19 cellular contexts compared by ENCODE assay signal in the genomic region with DNA sequence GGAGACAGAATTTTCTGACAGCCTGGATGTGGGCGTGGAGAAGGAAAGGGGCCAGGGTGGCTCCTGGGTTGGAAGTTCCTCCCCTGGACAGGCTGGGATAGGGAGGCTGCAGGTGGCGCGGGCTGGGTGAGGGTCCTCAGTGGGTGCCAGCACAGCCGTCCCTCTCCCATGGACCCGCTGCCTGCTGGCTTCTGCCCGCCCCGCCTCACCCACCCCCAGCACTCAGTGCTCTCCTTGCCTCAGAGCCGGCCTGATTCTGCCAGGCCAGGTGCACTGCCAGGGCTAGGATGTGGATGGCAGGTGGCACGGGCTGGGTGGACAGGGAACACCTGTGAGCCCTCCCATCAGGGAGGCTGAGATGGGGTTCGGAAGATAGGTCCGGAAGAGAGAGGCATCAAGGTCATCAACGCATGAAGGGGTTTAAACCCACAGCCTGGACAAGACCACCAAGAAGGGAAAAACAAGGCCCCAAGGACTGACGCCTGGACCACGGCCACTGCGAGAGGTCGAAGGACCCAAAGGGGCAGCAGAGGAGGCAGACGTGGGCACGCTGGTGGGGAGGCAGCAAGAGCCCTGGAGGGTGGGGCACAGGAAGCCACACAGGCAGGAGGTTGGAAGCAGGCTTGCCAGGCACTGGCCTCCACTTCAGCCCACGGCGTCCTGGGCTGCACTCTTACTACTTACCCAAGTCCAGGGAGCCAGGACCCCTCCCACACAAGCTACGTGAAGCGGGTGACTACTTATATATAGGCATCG.
DNase-seq lines count a peak whose midpoint lies in the region; ATAC-seq, FAIRE-seq and TF ChIP-seq lines count a peak whose summit lies in the region.
"Had no signal": no experiment of that assay in that cellular context is flagged by ENCODE, and none has a peak within 500 bp of the region (broad histone marks: within the 10 kb centered on the region; RNA-seq: fewer than 3 reads in every experiment).

No MANE protein-coding gene starts in this region.

- TF ChIP-seq CTCF in colonic mucosa (IDR thresholded peaks at IDR 0.05) (no peak), breast epithelium (IDR thresholded peaks at IDR 0.05) (no peak), GM23338 (conservative IDR thresholded peaks at IDR 0.05; ENCODE audit: low read depth in 2 of 2) (no peak), ascending aorta (IDR thresholded peaks at IDR 0.05) (no peak)

- peaks cover 32% of the 10 kb centered on the region for H3K4me1 Mint-ChIP-seq in GM23338
- H3K4me1 Mint-ChIP-seq: B cell had no signal

- DNase-seq in colonic mucosa, result peak; percentile 21
- peak; percentile 82 for DNase-seq in mesenteric fat pad (ENCODE audit: low spot score)
- DNase-seq in small intestine, result peak; percentile 37
- no peak for DNase-seq in breast epithelium (ENCODE audit: low spot score in 2 of 2)
- DNase-seq in GM23338 (ENCODE audit: low spot score), result no peak
- DNase-seq in ascending aorta (ENCODE audit: low spot score in 2 of 2), result no peak
- DNase-seq: DMS79 treated with DMSO at 0.1 percent for 48 hours, KBM-7, NCI-H1048, NCI-H146, NCI-H2227 treated with DMSO at 0.1 percent for 48 hours, NCI-H524 treated with DMSO at 0.1 percent for 48 hours, OCI-M1 had no signal

- no peak overlapping the region for H3K9ac ChIP-seq in BLaER1 treated with 17β-estradiol and CSF1 and Interleukin-3, amounts not matched to agents 10 nM and 100 nM
- peak overlapping the region; percentile 45 to 56 for H3K9ac ChIP-seq in colonic mucosa (ENCODE audit: low read depth in 2 of 2, low read length in 2 of 2)

- no peaks in the 10 kb centered on the region for H3F3A ChIP-seq in GM23338 (replicated peaks; ENCODE audit: low read depth)

- no peak overlapping the region for H3K4me3 Mint-ChIP-seq in GM23338
- H3K4me3 Mint-ChIP-seq: B cell; CD8-positive, alpha-beta T cell had no signal

- no peaks in the 10 kb centered on the region; the same call in 1 of the 2 replicates for H3K9me2 ChIP-seq in GM23338 (ENCODE audit: insufficient read depth)

- no peaks in the 10 kb centered on the region for H3K36me3 ChIP-seq in BLaER1 treated with 17β-estradiol and CSF1 and Interleukin-3, amounts not matched to agents 10 nM and 100 nM
- H3K36me3 ChIP-seq in colonic mucosa, result no peaks in the 10 kb centered on the region
- no peaks in the 10 kb centered on the region for H3K36me3 ChIP-seq in small intestine (ENCODE audit: control insufficient read depth in 2 of 2, insufficient read depth in 2 of 2, low read length in 2 of 2)
- H3K36me3 ChIP-seq in breast epithelium, result no peaks in the 10 kb centered on the region
- H3K36me3 ChIP-seq in GM23338 (ENCODE audit: insufficient read depth), result no peaks in the 10 kb centered on the region
- no peaks in the 10 kb centered on the region for H3K36me3 ChIP-seq in ascending aorta

- no peak for TF ChIP-seq POLR2A in breast epithelium (IDR thresholded peaks at IDR 0.05)

- H3K9me3 Mint-ChIP-seq in GM23338, result no peaks in the 10 kb centered on the region; the same call in 2 of the 3 replicates
- H3K9me3 Mint-ChIP-seq: CD8-positive, alpha-beta T cell had no signal

- H3K27ac ChIP-seq in BLaER1 treated with 17β-estradiol and CSF1 and Interleukin-3, amounts not matched to agents 10 nM and 100 nM, result no peak overlapping the region
- H3K27ac ChIP-seq in colonic mucosa, result peak overlapping the region; percentile 60
- peak overlapping the region; percentile 24 to 85 for H3K27ac ChIP-seq in small intestine (ENCODE audit: low read depth in 1 of 2, low read length in 1 of 2)
- no peak overlapping the region for H3K27ac ChIP-seq in breast epithelium
- no peak overlapping the region for H3K27ac ChIP-seq in GM23338 (ENCODE audit: low read depth)
- H3K27ac ChIP-seq in ascending aorta, result no peak overlapping the region

- no peak overlapping the region for H3K4me3 ChIP-seq in BLaER1 treated with 17β-estradiol and CSF1 and Interleukin-3, amounts not matched to agents 10 nM and 100 nM
- H3K4me3 ChIP-seq in colonic mucosa, result peak overlapping the region; percentile 11
- peak overlapping the region in 1 of 2 donors; percentile 21 for H3K4me3 ChIP-seq in small intestine (ENCODE audit: low read depth in 1 of 2, low read length in 2 of 2)
- H3K4me3 ChIP-seq in breast epithelium, result no peak overlapping the region
- H3K4me3 ChIP-seq in GM23338, result no peak overlapping the region
- no peak overlapping the region for H3K4me3 ChIP-seq in ascending aorta

- intact Hi-C loops in colonic mucosa (cut with DNase I), result no loop called here
- intact Hi-C loops in breast epithelium (cut with DNase I; ENCODE audit: low total_unique reads), result no loop called here
- intact Hi-C loops in ascending aorta (cut with DNase I), result no loop called here

- peaks cover 7% of the 10 kb centered on the region for H3K27me3 Mint-ChIP-seq in GM23338 (ENCODE audit: insufficient read depth, low read depth, poor library complexity)

- peaks cover 13 to 56% (median 44%) of the 10 kb centered on the region in 10 experiments for H3K4me1 ChIP-seq in BLaER1 treated with 17β-estradiol and CSF1 and Interleukin-3, amounts not matched to agents 10 nM and 100 nM
- peaks cover 4% of the 10 kb centered on the region for H3K4me1 ChIP-seq in colonic mucosa
- H3K4me1 ChIP-seq in small intestine (ENCODE audit: control insufficient read depth in 2 of 2, insufficient read depth in 1 of 2, low read depth in 1 of 2, low read length in 1 of 2), result peaks cover 0 to 4% of the 10 kb centered on the region in 2 donors
- no peaks in the 10 kb centered on the region for H3K4me1 ChIP-seq in breast epithelium
- peaks cover 10% of the 10 kb centered on the region; the same call in 1 of the 2 replicates for H3K4me1 ChIP-seq in GM23338 (ENCODE audit: insufficient read depth)
- no peaks in the 10 kb centered on the region for H3K4me1 ChIP-seq in ascending aorta

- H3K36me3 Mint-ChIP-seq in GM23338 (ENCODE audit: low read depth), result no peaks in the 10 kb centered on the region
- H3K36me3 Mint-ChIP-seq: CD8-positive, alpha-beta T cell had no signal

- no peak overlapping the region for H3K27ac Mint-ChIP-seq in GM23338
- H3K27ac Mint-ChIP-seq: B cell; CD8-positive, alpha-beta T cell had no signal

- H3K9me3 ChIP-seq in BLaER1 treated with 17β-estradiol and CSF1 and Interleukin-3, amounts not matched to agents 10 nM and 100 nM (replicated peaks in 1 of 11), result peaks cover 0 to under 1% (median 0%) of the 10 kb centered on the region in 11 experiments; a peak in 3 of 22 replicates
- H3K9me3 ChIP-seq in colonic mucosa, result no peaks in the 10 kb centered on the region
- no peaks in the 10 kb centered on the region for H3K9me3 ChIP-seq in small intestine (ENCODE audit: control insufficient read depth, low read depth)
- no peaks in the 10 kb centered on the region for H3K9me3 ChIP-seq in breast epithelium
- H3K9me3 ChIP-seq in ascending aorta, result no peaks in the 10 kb centered on the region

- no peaks in the 10 kb centered on the region; a peak in 1 of 22 replicates for H4K20me1 ChIP-seq in BLaER1 treated with 17β-estradiol and CSF1 and Interleukin-3, amounts not matched to agents 10 nM and 100 nM
- no peaks in the 10 kb centered on the region for H4K20me1 ChIP-seq in GM23338 (replicated peaks; ENCODE audit: insufficient read depth)

- peak overlapping the region in 10 of 11 experiments; percentile 13 to 44 (median 37); a peak in 18 of 22 replicates for H3K4me2 ChIP-seq in BLaER1 treated with 17β-estradiol and CSF1 and Interleukin-3, amounts not matched to agents 10 nM and 100 nM
- no peak overlapping the region for H3K4me2 ChIP-seq in GM23338

- no peak for ATAC-seq in GM23338
- ATAC-seq: CD8-positive, alpha-beta T cell had no signal

- H3K27me3 ChIP-seq in BLaER1 treated with 17β-estradiol and CSF1 and Interleukin-3, amounts not matched to agents 10 nM and 100 nM, result peaks cover 0 to 32% (median 18%) of the 10 kb centered on the region in 11 experiments; a peak in 17 of 22 replicates
- no peaks in the 10 kb centered on the region for H3K27me3 ChIP-seq in colonic mucosa
- H3K27me3 ChIP-seq in small intestine (ENCODE audit: control insufficient read depth in 2 of 2, insufficient read depth in 2 of 2, low read length in 2 of 2), result peaks cover 0 to 2% of the 10 kb centered on the region in 2 donors
- H3K27me3 ChIP-seq in breast epithelium, result peaks cover 0 to 5% of the 10 kb centered on the region in 2 donors
- H3K27me3 ChIP-seq in GM23338 (ENCODE audit: insufficient read depth), result no peaks in the 10 kb centered on the region
- H3K27me3 ChIP-seq in ascending aorta, result no peaks in the 10 kb centered on the region

- WGBS in small intestine, 3 donors, result 47 to 71% (median 63%) methylated on average over 21 to 23 of the region's 23 CpGs

- no peak overlapping the region for H2AFZ ChIP-seq in GM23338

- FAIRE-seq in small intestine (lab: Jason Lieb, UNC), result no peak
- FAIRE-seq: D721Med, G401.6, H54 had no signal

- H3K79me2 ChIP-seq in GM23338 (replicated peaks; ENCODE audit: insufficient read depth), result no peaks in the 10 kb centered on the region

TF ChIP-seq in GM23338, 12 proteins besides CTCF, POLR2A, EP300 and RAD21 (continues in another document):
- TF ChIP-seq, protein P1, sequence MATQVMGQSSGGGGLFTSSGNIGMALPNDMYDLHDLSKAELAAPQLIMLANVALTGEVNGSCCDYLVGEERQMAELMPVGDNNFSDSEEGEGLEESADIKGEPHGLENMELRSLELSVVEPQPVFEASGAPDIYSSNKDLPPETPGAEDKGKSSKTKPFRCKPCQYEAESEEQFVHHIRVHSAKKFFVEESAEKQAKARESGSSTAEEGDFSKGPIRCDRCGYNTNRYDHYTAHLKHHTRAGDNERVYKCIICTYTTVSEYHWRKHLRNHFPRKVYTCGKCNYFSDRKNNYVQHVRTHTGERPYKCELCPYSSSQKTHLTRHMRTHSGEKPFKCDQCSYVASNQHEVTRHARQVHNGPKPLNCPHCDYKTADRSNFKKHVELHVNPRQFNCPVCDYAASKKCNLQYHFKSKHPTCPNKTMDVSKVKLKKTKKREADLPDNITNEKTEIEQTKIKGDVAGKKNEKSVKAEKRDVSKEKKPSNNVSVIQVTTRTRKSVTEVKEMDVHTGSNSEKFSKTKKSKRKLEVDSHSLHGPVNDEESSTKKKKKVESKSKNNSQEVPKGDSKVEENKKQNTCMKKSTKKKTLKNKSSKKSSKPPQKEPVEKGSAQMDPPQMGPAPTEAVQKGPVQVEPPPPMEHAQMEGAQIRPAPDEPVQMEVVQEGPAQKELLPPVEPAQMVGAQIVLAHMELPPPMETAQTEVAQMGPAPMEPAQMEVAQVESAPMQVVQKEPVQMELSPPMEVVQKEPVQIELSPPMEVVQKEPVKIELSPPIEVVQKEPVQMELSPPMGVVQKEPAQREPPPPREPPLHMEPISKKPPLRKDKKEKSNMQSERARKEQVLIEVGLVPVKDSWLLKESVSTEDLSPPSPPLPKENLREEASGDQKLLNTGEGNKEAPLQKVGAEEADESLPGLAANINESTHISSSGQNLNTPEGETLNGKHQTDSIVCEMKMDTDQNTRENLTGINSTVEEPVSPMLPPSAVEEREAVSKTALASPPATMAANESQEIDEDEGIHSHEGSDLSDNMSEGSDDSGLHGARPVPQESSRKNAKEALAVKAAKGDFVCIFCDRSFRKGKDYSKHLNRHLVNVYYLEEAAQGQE (IDR thresholded peaks at IDR 0.05; ENCODE audit: unreplicated experiment), result no peak
- no peak for TF ChIP-seq STAT1 (IDR thresholded peaks at IDR 0.05; ENCODE audit: unreplicated experiment)
- TF ChIP-seq CREB1 (CRISPR knock-in tag; IDR thresholded peaks at IDR 0.05; ENCODE audit: low read depth), result no peak

Comparison
In these comparisons a context has a peak if more than half of its experiments do, and no peak if none do; other contexts are left out.
1. H3K27ac ChIP-seq: peak in colonic mucosa (single experiment) and small intestine (2 of 2); none in BLaER1 treated with 17β-estradiol and CSF1 and Interleukin-3, amounts not matched to agents 10 nM and 100 nM (0 of 11), breast epithelium (0 of 2), GM23338 (single experiment) and ascending aorta (0 of 2).
2. H3K9ac ChIP-seq: peak in colonic mucosa (2 of 2); none in BLaER1 treated with 17β-estradiol and CSF1 and Interleukin-3, amounts not matched to agents 10 nM and 100 nM (0 of 11).
3. DNase-seq: peak in colonic mucosa (single experiment), mesenteric fat pad (single experiment) and small intestine (single experiment); none in breast epithelium (0 of 2), GM23338 (single experiment) and ascending aorta (0 of 2).